Comparison of ENCODE assay signal across 13 cellular contexts in genomic region chr3:99625237-99625622, GRCh38. TPM values are rescaled to one million over a fixed set of nuclear protein-coding genes. Genes with fewer than 3 reads are reported as not detected.
DNase-seq lines count a peak whose midpoint lies in the region; ATAC-seq and TF ChIP-seq lines count a peak whose summit lies in the region.
"Had no signal": no experiment of that assay in that cellular context is flagged by ENCODE, and none has a peak within 500 bp of the region (broad histone marks: within the 10 kb centered on the region; RNA-seq: fewer than 3 reads in every experiment).

No MANE protein-coding gene starts in this region.

- peak overlapping the region in 10 of 11 experiments; percentile 3 to 76 (median 58); a peak in 17 of 22 replicates for H3K4me2 ChIP-seq in BLaER1 treated with 17β-estradiol and CSF1 and Interleukin-3, amounts not matched to agents 10 nM and 100 nM
- H3K4me2 ChIP-seq in PC-9 = no peak overlapping the region

- H2AFZ ChIP-seq in PC-9 = no peak overlapping the region

- no peaks in the 10 kb centered on the region for H3K9me3 ChIP-seq in BLaER1 treated with 17β-estradiol and CSF1 and Interleukin-3, amounts not matched to agents 10 nM and 100 nM (replicated peaks in 1 of 11)
- H3K9me3 ChIP-seq in endodermal cell (ENCODE audit: control insufficient read depth, low read length) (no peaks in the 10 kb centered on the region), PC-9 (ENCODE audit: insufficient read depth, low read depth) (no peaks in the 10 kb centered on the region)
- H3K9me3 ChIP-seq: gastroesophageal sphincter, right atrium auricular region had no signal

- H3K4me3 ChIP-seq in BLaER1 treated with 17β-estradiol and CSF1 and Interleukin-3, amounts not matched to agents 10 nM and 100 nM = no peak overlapping the region
- H3K4me3 ChIP-seq in endodermal cell (ENCODE audit: low read length) = no peak overlapping the region
- no peak overlapping the region for H3K4me3 ChIP-seq in PC-9
- H3K4me3 ChIP-seq: gastroesophageal sphincter, right atrium auricular region had no signal

- peak; percentile 53 for TF ChIP-seq CTCF in endodermal cell (conservative IDR thresholded peaks at IDR 0.05)
- no peak for TF ChIP-seq CTCF in PC-9 (conservative IDR thresholded peaks at IDR 0.05)

- CTCF ChIA-PET in PC-9 (lab: Charles Lee) = no interaction called here

- H3K36me3 ChIP-seq in BLaER1 treated with 17β-estradiol and CSF1 and Interleukin-3, amounts not matched to agents 10 nM and 100 nM = no peaks in the 10 kb centered on the region
- H3K36me3 ChIP-seq in endodermal cell (ENCODE audit: control insufficient read depth, insufficient read depth, low read length) (no peaks in the 10 kb centered on the region), PC-9 (ENCODE audit: low read depth) (no peaks in the 10 kb centered on the region)
- H3K36me3 ChIP-seq: gastroesophageal sphincter, right atrium auricular region had no signal

- DNase-seq in HT-29 (ENCODE audit: low spot score) (peak; percentile 27), endodermal cell (peak; percentile 63), posterior vena cava (ENCODE audit: low spot score) (no peak), PC-9 (no peak), NCI-H1092 (lab: John Stamatoyannopoulos, UW) (no peak), NCI-H345 treated with DMSO at 0.1 percent for 48 hours (lab: John Stamatoyannopoulos, UW; ENCODE audit: unreplicated experiment) (no peak)
- DNase-seq: activated CD8-positive, alpha-beta T cell treated with anti-CD3 and anti-CD28 coated beads for 36 hours; amygdala; NCI-H345 had no signal

- H3K27ac ChIP-seq in BLaER1 treated with 17β-estradiol and CSF1 and Interleukin-3, amounts not matched to agents 10 nM and 100 nM = no peak overlapping the region; a peak in 1 of 22 replicates
- H3K27ac ChIP-seq in endodermal cell (ENCODE audit: low read depth, low read length) (no peak overlapping the region), PC-9 (no peak overlapping the region)
- H3K27ac ChIP-seq: gastroesophageal sphincter, right atrium auricular region had no signal

- no peak overlapping the region for H3K9ac ChIP-seq in BLaER1 treated with 17β-estradiol and CSF1 and Interleukin-3, amounts not matched to agents 10 nM and 100 nM
- no peak overlapping the region for H3K9ac ChIP-seq in endodermal cell (ENCODE audit: extremely low read depth, low read length, poor library complexity, severe bottlenecking)

- H3K4me1 Mint-ChIP-seq in endodermal cell = no peaks in the 10 kb centered on the region

- no peaks in the 10 kb centered on the region for H3F3A ChIP-seq in PC-9 (ENCODE audit: insufficient read depth, low read depth)

- no peaks in the 10 kb centered on the region for H3K27me3 ChIP-seq in BLaER1 treated with 17β-estradiol and CSF1 and Interleukin-3, amounts not matched to agents 10 nM and 100 nM
- no peaks in the 10 kb centered on the region for H3K27me3 ChIP-seq in endodermal cell (ENCODE audit: control insufficient read depth, insufficient read depth, low read length, poor library complexity, severe bottlenecking)
- no peaks in the 10 kb centered on the region for H3K27me3 ChIP-seq in PC-9 (ENCODE audit: insufficient read depth, low read depth)
- H3K27me3 ChIP-seq: gastroesophageal sphincter, right atrium auricular region had no signal

- H3K79me2 ChIP-seq in PC-9 (ENCODE audit: low read depth) = no peaks in the 10 kb centered on the region

- no TSS peak for BruUV-seq in PC-9 (replicated peaks; lab: Mats Ljungman, UMichigan)

- H3K27me3 Mint-ChIP-seq in endodermal cell (ENCODE audit: insufficient read depth) = no peaks in the 10 kb centered on the region
- H3K27me3 Mint-ChIP-seq: activated CD8-positive, alpha-beta T cell treated with anti-CD3 and anti-CD28 coated beads for 36 hours had no signal

- H3K27ac Mint-ChIP-seq in endodermal cell = no peak overlapping the region
- H3K27ac Mint-ChIP-seq: activated CD8-positive, alpha-beta T cell treated with anti-CD3 and anti-CD28 coated beads for 36 hours had no signal

- 86 to 88% methylated on average over 1 to 2 of the region's 2 CpGs for WGBS in endodermal cell (ENCODE audit: insufficient coverage in 1 of 2, insufficient read length in 1 of 2), 2 experiments

- H3K4me1 ChIP-seq in BLaER1 treated with 17β-estradiol and CSF1 and Interleukin-3, amounts not matched to agents 10 nM and 100 nM = peaks cover 12 to 44% (median 38%) of the 10 kb centered on the region in 10 experiments
- H3K4me1 ChIP-seq in endodermal cell (ENCODE audit: control insufficient read depth, insufficient read depth, low read length) (no peaks in the 10 kb centered on the region), PC-9 (replicated peaks; ENCODE audit: insufficient read depth) (peaks cover 17% of the 10 kb centered on the region)
- H3K4me1 ChIP-seq: gastroesophageal sphincter, right atrium auricular region had no signal

- H3K36me3 Mint-ChIP-seq in endodermal cell (ENCODE audit: low read depth) = no peaks in the 10 kb centered on the region

- no peaks in the 10 kb centered on the region for H4K20me1 ChIP-seq in BLaER1 treated with 17β-estradiol and CSF1 and Interleukin-3, amounts not matched to agents 10 nM and 100 nM
- no peaks in the 10 kb centered on the region for H4K20me1 ChIP-seq in PC-9 (ENCODE audit: insufficient read depth)

- H3K4me3 Mint-ChIP-seq in endodermal cell = no peak overlapping the region
- H3K4me3 Mint-ChIP-seq: activated CD8-positive, alpha-beta T cell treated with anti-CD3 and anti-CD28 coated beads for 36 hours had no signal

- POLR2A ChIA-PET in PC-9 (lab: Charles Lee; ENCODE audit: unreplicated experiment) = no interaction called here

- H3K9me2 ChIP-seq in PC-9 (ENCODE audit: insufficient read depth) = 0 out of 2 replicates have a peak, but pooled peaks cover 3% of the 10 kb centered on the region

- H3K9me3 Mint-ChIP-seq in endodermal cell = no peaks in the 10 kb centered on the region
- H3K9me3 Mint-ChIP-seq: activated CD8-positive, alpha-beta T cell treated with anti-CD3 and anti-CD28 coated beads for 36 hours had no signal

- intact Hi-C loops in posterior vena cava (cut with DNase I) (no loop called here), PC-9 (cut with micrococcal nuclease; ENCODE audit: unreplicated experiment) (no loop called here)

- ATAC-seq in GM21367 (IDR thresholded peaks at IDR 0.05; ENCODE audit: unreplicated experiment) = peak; percentile 44
- ATAC-seq: activated CD8-positive, alpha-beta T cell treated with anti-CD3 and anti-CD28 coated beads for 36 hours; gastroesophageal sphincter had no signal

RNA-seq across cellular contexts. Expression of gene COL8A1, which starts 13.2 kb away (rescaled TPM):
- 0.13 TPM in 1 of 2 replicates, not detected in the other for total RNA-seq in HT-29 (2014; rRNA removed; shearing (Covaris generic))
- total RNA-seq in endodermal cell (1 to 10 TPM; 3.5 to 3.9 TPM), posterior vena cava (100 to 1,000 TPM in 1 of 2 donors, 10 to 100 TPM in 1; 80.6 to 105 TPM), PC-9 (2021) (6.6 and 8.1 TPM in 2 replicates)
- 5.5 TPM for polyA plus RNA-seq in endodermal cell (2013, experiment 1 of 2)
- 6.3 TPM for polyA plus RNA-seq in endodermal cell (2013, experiment 2 of 2)
- total RNA-seq: activated CD8-positive, alpha-beta T cell treated with anti-CD3 and anti-CD28 coated beads for 36 hours had no signal

Comparison
In these comparisons a context has a peak if more than half of its experiments do, and no peak if none do; other contexts are left out.
1. DNase-seq: peak in HT-29 (single experiment) and endodermal cell (single experiment); none in posterior vena cava (single experiment), PC-9 (0 of 2), NCI-H1092 (single experiment) and NCI-H345 treated with DMSO at 0.1 percent for 48 hours (single experiment).